Comparison of ENCODE assay signal across 8 cellular contexts in genomic region chr3:98901032-98901464, GRCh38. TPM values are rescaled to one million over a fixed set of nuclear protein-coding genes. Genes with fewer than 3 reads are reported as not detected.
DNase-seq lines count a peak whose midpoint lies in the region; ATAC-seq and TF ChIP-seq lines count a peak whose summit lies in the region.

No MANE protein-coding gene starts in this region.

- H3K4me1 ChIP-seq in SJCRH30 (0 out of 2 replicates have a peak, but pooled peaks cover 4% of the 10 kb centered on the region), spleen (peaks cover 5 to 28% (median 17%) of the 10 kb centered on the region in 6 donors)

- H3K27ac ChIP-seq in C4-2B (peak overlapping the region; percentile 64), SJCRH30 (peak overlapping the region; percentile 73), caudate nucleus (ENCODE audit: low read depth, low read length) (peak overlapping the region; percentile 85), spleen (peak overlapping the region in 7 of 8 donors; percentile 62 to 84 (median 73))

- H3K36me3 ChIP-seq in SJCRH30 (no peaks in the 10 kb centered on the region), spleen (no peaks in the 10 kb centered on the region)

- DNase-seq in SJCRH30 (peak; percentile 52 to 64), caudate nucleus (lab: John Stamatoyannopoulos, UW) (peak in 49 of 61 donors; percentile 3 to 76 (median 47)), iris pigment epithelial cell (ENCODE audit: low read depth) (peak; percentile 54), spleen (peak; percentile 87), NCI-H226 (no peak)

- intact Hi-C loops in spleen (cut with DNase I; ENCODE audit: low total_unique reads): no loop called here

- ATAC-seq in GM19351 (IDR thresholded peaks at IDR 0.05; ENCODE audit: unreplicated experiment) (peak; percentile 28), HG03354 (IDR thresholded peaks at IDR 0.05; ENCODE audit: poor library complexity, severe bottlenecking, unreplicated experiment) (peak; percentile 35)

- H3K9me3 ChIP-seq in SJCRH30 (replicated peaks): no peaks in the 10 kb centered on the region
- no peaks in the 10 kb centered on the region for H3K9me3 ChIP-seq in spleen

- peak overlapping the region; percentile 92 for H3K4me3 ChIP-seq in SJCRH30
- H3K4me3 ChIP-seq in spleen: peak overlapping the region; percentile 61 to 95 (median 77)

- no peak for TF ChIP-seq POLR2A in spleen (IDR thresholded peaks at IDR 0.05)

- TF ChIP-seq CTCF in C4-2B (conservative IDR thresholded peaks at IDR 0.05): no peak
- TF ChIP-seq CTCF in spleen (IDR thresholded peaks at IDR 0.05 in 8 of 11, conservative IDR thresholded peaks at IDR 0.05 in 3 of 11): no peak

- 1 to 3% (median 1%) methylated on average over 18 to 42 of the region's 42 CpGs for WGBS in spleen, 5 donors

- no peaks in the 10 kb centered on the region for H3K27me3 ChIP-seq in SJCRH30
- peaks cover 0 to 17% (median 0%) of the 10 kb centered on the region in 7 donors for H3K27me3 ChIP-seq in spleen (replicated peaks in 1 of 7)

RNA-seq across cellular contexts. Expression of gene DCBLD2, which starts 0.4 kb away (rescaled TPM):
- 56.6 and 61.3 TPM in 2 replicates for total RNA-seq in SJCRH30 (2014; rRNA removed; shearing (Covaris generic))
- total RNA-seq in spleen: 10 to 100 TPM in 1 of 7 donors, 1 to 10 TPM in 6; 3.1 to 10.4 (median 4.6) TPM
- 1 to 10 TPM in 1 of 3 donors, under 1 TPM in 2; 0.91 to 1.1 (median 0.99) TPM for polyA plus RNA-seq in spleen
